13 cellular contexts compared by ENCODE assay signal in the genomic region with DNA sequence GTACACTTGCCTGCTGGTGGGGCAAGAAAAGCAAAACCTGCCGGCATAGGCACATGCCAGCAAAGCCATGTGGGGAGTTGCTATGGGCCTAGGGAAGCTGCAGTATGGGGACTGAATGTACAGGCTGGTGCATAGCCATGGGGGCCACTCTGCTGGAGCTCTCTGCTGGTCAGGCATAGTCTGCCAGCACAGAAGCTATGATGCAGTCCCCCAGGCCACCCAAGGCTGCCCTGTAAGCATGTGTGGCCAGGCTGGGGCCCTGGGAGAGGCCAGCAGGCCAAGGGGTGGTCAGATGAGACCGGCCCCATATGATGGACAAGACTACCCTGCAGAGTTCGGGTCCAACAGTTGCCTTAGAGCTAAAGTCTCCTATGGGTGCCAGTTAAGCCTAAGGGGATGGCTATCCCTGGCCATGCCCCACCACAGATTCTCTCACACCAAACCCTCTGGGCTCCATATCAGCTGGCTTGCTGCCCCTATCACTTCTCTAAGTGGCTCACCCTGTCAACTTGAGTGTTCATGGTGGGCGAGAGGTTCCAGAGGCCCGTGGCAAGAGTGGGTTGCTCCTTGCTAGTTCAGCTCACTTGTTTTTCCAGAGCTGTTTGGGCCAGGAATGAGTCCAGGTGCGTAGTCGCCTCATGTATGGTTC. TPM values are rescaled to one million over a fixed set of nuclear protein-coding genes. Genes with fewer than 3 reads are reported as not detected.
DNase-seq lines count a peak whose midpoint lies in the region; ATAC-seq and TF ChIP-seq lines count a peak whose summit lies in the region.
"Had no signal": no experiment of that assay in that cellular context is flagged by ENCODE, and none has a peak within 500 bp of the region (broad histone marks: within the 10 kb centered on the region; RNA-seq: fewer than 3 reads in every experiment).

No MANE protein-coding gene starts in this region.

- H3K56ac ChIP-seq in H9 (ENCODE audit: insufficient read length, low read depth, low read length) = no peak overlapping the region

- no peak overlapping the region for H2AFZ ChIP-seq in GM23338
- no peak overlapping the region for H2AFZ ChIP-seq in H9 (ENCODE audit: low read length)
- H2AFZ ChIP-seq in mesenchymal stem cell (ENCODE audit: low read depth, low read length) = no peak overlapping the region

- no peaks in the 10 kb centered on the region for H4K20me1 ChIP-seq in GM23338 (replicated peaks; ENCODE audit: insufficient read depth)
- no peaks in the 10 kb centered on the region for H4K20me1 ChIP-seq in H9 (ENCODE audit: control insufficient read depth, insufficient read depth, insufficient read length)

- H4K5ac ChIP-seq in H9 (ENCODE audit: insufficient read length, low read depth, low read length) = no peak overlapping the region

- H2BK120ac ChIP-seq in H9 (ENCODE audit: low read depth, low read length, poor library complexity, severe bottlenecking) = no peak overlapping the region
- no peak overlapping the region for H2BK120ac ChIP-seq in mesenchymal stem cell (ENCODE audit: low read depth, low read length)

- no peaks in the 10 kb centered on the region for H3K79me1 ChIP-seq in H9 (ENCODE audit: insufficient read depth, low read depth, low read length, poor library complexity, severe bottlenecking)
- H3K79me1 ChIP-seq in mesenchymal stem cell (replicated peaks; ENCODE audit: low read length, poor library complexity, severe bottlenecking) = peaks cover 26% of the 10 kb centered on the region

- H3K79me2 ChIP-seq in GM23338 (replicated peaks; ENCODE audit: insufficient read depth) (peaks cover 25% of the 10 kb centered on the region), H9 (ENCODE audit: insufficient read depth, low read length) (no peaks in the 10 kb centered on the region)

- H4K91ac ChIP-seq in H9 (ENCODE audit: insufficient read length, low read depth, low read length) = no peak overlapping the region
- peak overlapping the region; percentile 10 for H4K91ac ChIP-seq in mesenchymal stem cell (ENCODE audit: low read length)

- H3K4me3 ChIP-seq in GM23338 (no peak overlapping the region), mesenchymal stem cell (ENCODE audit: insufficient read depth in 1 of 2, low read depth in 1 of 2, low read length in 2 of 2) (no peak overlapping the region)
- no peak overlapping the region for H3K4me3 ChIP-seq in effector memory CD4-positive, alpha-beta T cell (ENCODE audit: insufficient read depth, low read depth, low read length, poor library complexity, severe bottlenecking)
- H3K4me3 ChIP-seq: A549, GM12878 had no signal

- H3K9me2 ChIP-seq in GM23338 (ENCODE audit: insufficient read depth) = no peaks in the 10 kb centered on the region

- no peak overlapping the region for H2BK20ac ChIP-seq in H9 (ENCODE audit: low read depth, low read length, poor library complexity, severe bottlenecking)

- H3K14ac ChIP-seq in H9 (ENCODE audit: insufficient read depth, low read length) (no peak overlapping the region; the same call in 1 of the 2 replicates), mesenchymal stem cell (ENCODE audit: low read length in 2 of 2) (no peak overlapping the region)

- H3K4me3 Mint-ChIP-seq in GM23338 (no peak overlapping the region), H9 (no peak overlapping the region)
- H3K4me3 Mint-ChIP-seq: CD4-positive, alpha-beta memory T cell had no signal

- no peak for DNase-seq in GM23338 (ENCODE audit: low spot score)
- DNase-seq in H9 = no peak
- DNase-seq in foreskin keratinocyte = no peak
- DNase-seq in mesenchymal stem cell = no peak
- no peak for DNase-seq in OCI-M1 (lab: John Stamatoyannopoulos, UW)
- no peak for DNase-seq in effector memory CD4-positive, alpha-beta T cell
- DNase-seq: CD4-positive, alpha-beta memory T cell; DMS79 had no signal

- no peaks in the 10 kb centered on the region for H3K23me2 ChIP-seq in H9 (ENCODE audit: insufficient read length, low read depth, low read length, poor library complexity, severe bottlenecking)

- H3K27ac ChIP-seq in GM23338 (ENCODE audit: low read depth) = no peak overlapping the region
- no peak overlapping the region for H3K27ac ChIP-seq in H9 (ENCODE audit: insufficient read length, low read depth, low read length)
- H3K27ac ChIP-seq in foreskin keratinocyte = no peak overlapping the region
- no peak overlapping the region for H3K27ac ChIP-seq in mesenchymal stem cell (ENCODE audit: low read length, poor library complexity, severe bottlenecking)
- no peak overlapping the region for H3K27ac ChIP-seq in effector memory CD4-positive, alpha-beta T cell (ENCODE audit: insufficient read depth, low read length, poor library complexity, severe bottlenecking)
- H3K27ac ChIP-seq: A549, C4-2B had no signal

- H2BK15ac ChIP-seq in H9 (ENCODE audit: low read depth, low read length) = no peak overlapping the region
- no peak overlapping the region for H2BK15ac ChIP-seq in mesenchymal stem cell (ENCODE audit: low read depth, poor library complexity, severe bottlenecking)

- H3K4ac ChIP-seq in H9 (ENCODE audit: low read depth, low read length) (no peak overlapping the region), mesenchymal stem cell (ENCODE audit: low read depth in 1 of 2, low read length in 2 of 2) (no peak overlapping the region)

- H3K27ac Mint-ChIP-seq in GM23338 (peak overlapping the region; percentile 58; the same call in 1 of the 2 replicates), H9 (no peak overlapping the region; a peak in 1 of 7 replicates)

- H3K4me2 ChIP-seq in GM23338 (no peak overlapping the region), H9 (ENCODE audit: insufficient read depth, insufficient read length, low read length) (no peak overlapping the region), mesenchymal stem cell (ENCODE audit: low read length, poor library complexity, severe bottlenecking) (no peak overlapping the region)
- H3K4me2 ChIP-seq: A549 had no signal

- H3F3A ChIP-seq in GM23338 (replicated peaks; ENCODE audit: low read depth) = no peaks in the 10 kb centered on the region

- H3K18ac ChIP-seq in H9 (ENCODE audit: insufficient read length, low read depth, low read length) (peak overlapping the region; percentile 52), mesenchymal stem cell (ENCODE audit: low read depth in 1 of 2, low read length in 2 of 2) (no peak overlapping the region)

- H3K9ac ChIP-seq in H9 (ENCODE audit: extremely low read depth, insufficient read length, low read length) = no peak overlapping the region
- H3K9ac ChIP-seq in mesenchymal stem cell (ENCODE audit: low read length) = no peak overlapping the region

- H2AK5ac ChIP-seq in H9 (ENCODE audit: insufficient read length, low read length) (no peak overlapping the region), mesenchymal stem cell (ENCODE audit: low read length, severe bottlenecking) (no peak overlapping the region)

- no CpG with 5 or more reads among the region's 7 CpGs for WGBS in H9 (ENCODE audit: extremely low coverage, insufficient read length, low lambda C conversion rate)
- WGBS in mesenchymal stem cell = 96% methylated on average over 7 of the region's 7 CpGs

- H3K36me3 ChIP-seq in GM23338 (ENCODE audit: insufficient read depth) (peaks cover 4% of the 10 kb centered on the region; the same call in 1 of the 2 replicates), mesenchymal stem cell (ENCODE audit: control insufficient read depth in 1 of 2, insufficient read depth in 2 of 2, low read depth in 1 of 2, low read length in 2 of 2) (peaks cover 6% of the 10 kb centered on the region in 2 experiments)
- H3K36me3 ChIP-seq in effector memory CD4-positive, alpha-beta T cell (ENCODE audit: control insufficient read depth, insufficient read depth, low read length) = no peaks in the 10 kb centered on the region
- H3K36me3 ChIP-seq: BE2C had no signal

- H3K23ac ChIP-seq in H9 (ENCODE audit: insufficient read length, low read depth, low read length) = no peak overlapping the region
- H3K23ac ChIP-seq in mesenchymal stem cell (ENCODE audit: low read length in 2 of 2) = no peak overlapping the region

- H3K9me3 ChIP-seq in H9 (ENCODE audit: control insufficient read depth, low read depth, low read length) (no peaks in the 10 kb centered on the region), mesenchymal stem cell (ENCODE audit: control insufficient read depth, low read length) (peaks cover 31% of the 10 kb centered on the region)
- peaks cover 4% of the 10 kb centered on the region for H3K9me3 ChIP-seq in effector memory CD4-positive, alpha-beta T cell (ENCODE audit: control insufficient read depth, low read length)

- H3K4me1 ChIP-seq in GM23338 (ENCODE audit: insufficient read depth) = peaks cover 8% of the 10 kb centered on the region
- H3K4me1 ChIP-seq in H9 (ENCODE audit: insufficient read depth, low read length) = peaks cover 3% of the 10 kb centered on the region; the same call in 1 of the 2 replicates
- no peaks in the 10 kb centered on the region for H3K4me1 ChIP-seq in foreskin keratinocyte
- H3K4me1 ChIP-seq in mesenchymal stem cell (ENCODE audit: control insufficient read depth, insufficient read depth, low read depth, low read length) = peaks cover 4% of the 10 kb centered on the region
- H3K4me1 ChIP-seq in effector memory CD4-positive, alpha-beta T cell (ENCODE audit: control insufficient read depth, insufficient read depth, low read length, poor library complexity, severe bottlenecking) = no peaks in the 10 kb centered on the region
- H3K4me1 ChIP-seq: A549, BE2C had no signal

- H3K36me3 Mint-ChIP-seq in GM23338 (ENCODE audit: low read depth) (peaks cover 39% of the 10 kb centered on the region), H9 (ENCODE audit: insufficient read depth in 1 of 3, low read depth in 3 of 3) (peaks cover 28 to 35% (median 29%) of the 10 kb centered on the region in 3 experiments)

- H4K8ac ChIP-seq in H9 (replicated peaks; ENCODE audit: insufficient read length, low read depth, low read length) = no peak overlapping the region
- H4K8ac ChIP-seq in mesenchymal stem cell (ENCODE audit: low read length) = no peak overlapping the region

- H3K27me3 Mint-ChIP-seq in GM23338 (ENCODE audit: insufficient read depth, low read depth, poor library complexity) = no peaks in the 10 kb centered on the region
- H3K27me3 Mint-ChIP-seq in H9 (ENCODE audit: low read depth) = peaks cover 3% of the 10 kb centered on the region; the same call in 1 of the 2 replicates
- H3K27me3 Mint-ChIP-seq: CD4-positive, alpha-beta memory T cell had no signal

- H2BK5ac ChIP-seq in H9 (ENCODE audit: insufficient read length, low read length) (no peak overlapping the region), mesenchymal stem cell (ENCODE audit: low read depth, low read length, poor library complexity, severe bottlenecking) (no peak overlapping the region)

- ATAC-seq in GM23338 = no peak
- peak; percentile 8 for ATAC-seq in foreskin keratinocyte
- ATAC-seq in HG02885 (IDR thresholded peaks at IDR 0.05; ENCODE audit: poor library complexity, unreplicated experiment) = no peak
- ATAC-seq: GM12878 had no signal

- H3K27me3 ChIP-seq in GM23338 (ENCODE audit: insufficient read depth) (no peaks in the 10 kb centered on the region), H9 (ENCODE audit: insufficient read depth, low read length) (no peaks in the 10 kb centered on the region), foreskin keratinocyte (no peaks in the 10 kb centered on the region), mesenchymal stem cell (ENCODE audit: control insufficient read depth in 1 of 2, insufficient read depth in 1 of 2, low read length in 2 of 2) (no peaks in the 10 kb centered on the region)
- no peaks in the 10 kb centered on the region for H3K27me3 ChIP-seq in effector memory CD4-positive, alpha-beta T cell (replicated peaks; ENCODE audit: control insufficient read depth, insufficient read depth, low read length, poor library complexity, severe bottlenecking)
- H3K27me3 ChIP-seq: BE2C had no signal

- peaks cover 10% of the 10 kb centered on the region for H3K4me1 Mint-ChIP-seq in GM23338
- H3K4me1 Mint-ChIP-seq in H9 = peaks cover 2 to 6% of the 10 kb centered on the region in 2 experiments

- TF ChIP-seq CTCF in GM23338 (conservative IDR thresholded peaks at IDR 0.05; ENCODE audit: low read depth in 2 of 2) (no peak), H9 (conservative IDR thresholded peaks at IDR 0.05) (no peak), foreskin keratinocyte (conservative IDR thresholded peaks at IDR 0.05) (no peak)

- H3K9me3 Mint-ChIP-seq in GM23338 (peaks cover 32% of the 10 kb centered on the region), H9 (peaks cover 27 to 30% of the 10 kb centered on the region in 2 experiments)

- no peak overlapping the region for H3T11ph ChIP-seq in H9 (ENCODE audit: low read length)

- H2BK12ac ChIP-seq in H9 (ENCODE audit: insufficient read length, low read depth, low read length) (no peak overlapping the region), mesenchymal stem cell (ENCODE audit: low read length in 2 of 2) (no peak overlapping the region)

RNA-seq across cellular contexts. Expression of gene CEP63, which starts 41.8 kb away (rescaled TPM):
- 15.1 and 17.2 TPM in 2 replicates for total RNA-seq in GM23338 (2014; rRNA removed; shearing (Covaris generic))
- 34.6 and 53.9 TPM in 2 replicates for polyA plus RNA-seq in GM23338 (2016; fragmentation: Nextera tagmentation; extraction: Ambion mirVana)
- 15.0 and 16.2 TPM in 2 replicates for total RNA-seq in H9 (2021)
- total RNA-seq in foreskin keratinocyte = 18.7 and 23.1 TPM in 2 replicates
- polyA plus RNA-seq in foreskin keratinocyte = 11.0 and 13.4 TPM in 2 replicates
- polyA plus RNA-seq in mesenchymal stem cell (2013, experiment 1 of 2) = 20.1 TPM
- polyA plus RNA-seq in mesenchymal stem cell (2013, experiment 2 of 2) = 21.0 TPM

RNA-seq across cellular contexts. Expression of gene ANAPC13, which starts 41.9 kb away (rescaled TPM):
- total RNA-seq in GM23338 (2014; rRNA removed; shearing (Covaris generic)) = 44.4 and 50.9 TPM in 2 replicates
- polyA plus RNA-seq in GM23338 (2016; fragmentation: Nextera tagmentation; extraction: Ambion mirVana) = 61.1 and 76.8 TPM in 2 replicates
- 40.8 and 42.8 TPM in 2 replicates for total RNA-seq in H9 (2021)
- total RNA-seq in foreskin keratinocyte = 54.6 and 60.3 TPM in 2 replicates
- 61.6 and 61.9 TPM in 2 replicates for polyA plus RNA-seq in foreskin keratinocyte
- 54.1 TPM for polyA plus RNA-seq in mesenchymal stem cell (2013, experiment 1 of 2)
- 56.0 TPM for polyA plus RNA-seq in mesenchymal stem cell (2013, experiment 2 of 2)
